9 cellular contexts compared by ENCODE assay signal in genomic region chr18:76565238-76566173, GRCh38.
DNase-seq lines count a peak whose midpoint lies in the region; ATAC-seq, FAIRE-seq and TF ChIP-seq lines count a peak whose summit lies in the region.
"Had no signal": no experiment of that assay in that cellular context is flagged by ENCODE, and none has a peak within 500 bp of the region (broad histone marks: within the 10 kb centered on the region; RNA-seq: fewer than 3 reads in every experiment).

No MANE protein-coding gene starts in this region.

- peak; percentile 82 for FAIRE-seq in urothelium cell line (lab: Jason Lieb, UNC)

- no peak for TF ChIP-seq POLR2A in esophagus muscularis mucosa (IDR thresholded peaks at IDR 0.05; ENCODE audit: low read depth)

- H3K4me3 ChIP-seq in esophagus muscularis mucosa (peak overlapping the region; percentile 32 to 57 (median 37)), mononuclear cell (ENCODE audit: low read length) (peak overlapping the region; percentile 33)

- intact Hi-C loops in esophagus muscularis mucosa (cut with DNase I): no loop called here

- no peak for ATAC-seq in HG03039 (IDR thresholded peaks at IDR 0.05; ENCODE audit: unreplicated experiment)

- no peak for TF ChIP-seq EP300 in esophagus muscularis mucosa (IDR thresholded peaks at IDR 0.05)

- TF ChIP-seq CTCF in RWPE1 (conservative IDR thresholded peaks at IDR 0.05; ENCODE audit: low read depth) (no peak), esophagus muscularis mucosa (IDR thresholded peaks at IDR 0.05) (no peak)

- CTCF ChIA-PET in RWPE1 (lab: Yijun Ruan, JAX): interaction anchor here (0.7 kb wide), 1 partner anchor 10 kb away, joined by 3 read pairs; no protein-coding TSS in a partner anchor

- H3K4me1 ChIP-seq in esophagus muscularis mucosa (peaks cover 7 to 21% (median 12%) of the 10 kb centered on the region in 4 donors), mononuclear cell (ENCODE audit: insufficient read depth, low read length) (peaks cover 69% of the 10 kb centered on the region)

- POLR2A ChIA-PET in RWPE1 (lab: Yijun Ruan, JAX; ENCODE audit: low non-redundant PET): no interaction called here

- H3K27ac ChIP-seq in RWPE1: peak overlapping the region; percentile 99
- H3K27ac ChIP-seq in esophagus muscularis mucosa (replicated peaks in 1 of 4): peak overlapping the region; percentile 67 to 84 (median 78)
- H3K27ac ChIP-seq: 22Rv1 had no signal

- H3K36me3 ChIP-seq in esophagus muscularis mucosa: no peaks in the 10 kb centered on the region

- no peaks in the 10 kb centered on the region for H3K9me3 ChIP-seq in esophagus muscularis mucosa
- H3K9me3 ChIP-seq in mononuclear cell (ENCODE audit: low read depth, low read length): no peaks in the 10 kb centered on the region

- WGBS in esophagus muscularis mucosa: 22% methylated on average over 23 of the region's 23 CpGs

- DNase-seq in DMS153 treated with DMSO at 0.1 percent for 48 hours (lab: John Stamatoyannopoulos, UW; ENCODE audit: unreplicated experiment): peak; percentile 49
- DNase-seq in DMS153 (lab: John Stamatoyannopoulos, UW): no peak
- DNase-seq in RWPE1 (ENCODE audit: low spot score): peak; percentile 90
- DNase-seq in esophagus muscularis mucosa (ENCODE audit: extremely low spot score): peak; percentile 94
- DNase-seq in urothelium cell line (ENCODE audit: low spot score): peak; percentile 86
- no peak for DNase-seq in DMS79 treated with DMSO at 0.1 percent for 48 hours (lab: John Stamatoyannopoulos, UW)

- H3K27me3 ChIP-seq in esophagus muscularis mucosa (no peaks in the 10 kb centered on the region), mononuclear cell (ENCODE audit: insufficient read depth, low read length) (no peaks in the 10 kb centered on the region)

Comparison
In these comparisons a context has a peak if more than half of its experiments do, and no peak if none do; other contexts are left out.
1. DNase-seq: peak in DMS153 treated with DMSO at 0.1 percent for 48 hours (single experiment), RWPE1 (single experiment), esophagus muscularis mucosa (single experiment) and urothelium cell line (single experiment); none in DMS153 (single experiment) and DMS79 treated with DMSO at 0.1 percent for 48 hours (single experiment).